In the genomic region with DNA sequence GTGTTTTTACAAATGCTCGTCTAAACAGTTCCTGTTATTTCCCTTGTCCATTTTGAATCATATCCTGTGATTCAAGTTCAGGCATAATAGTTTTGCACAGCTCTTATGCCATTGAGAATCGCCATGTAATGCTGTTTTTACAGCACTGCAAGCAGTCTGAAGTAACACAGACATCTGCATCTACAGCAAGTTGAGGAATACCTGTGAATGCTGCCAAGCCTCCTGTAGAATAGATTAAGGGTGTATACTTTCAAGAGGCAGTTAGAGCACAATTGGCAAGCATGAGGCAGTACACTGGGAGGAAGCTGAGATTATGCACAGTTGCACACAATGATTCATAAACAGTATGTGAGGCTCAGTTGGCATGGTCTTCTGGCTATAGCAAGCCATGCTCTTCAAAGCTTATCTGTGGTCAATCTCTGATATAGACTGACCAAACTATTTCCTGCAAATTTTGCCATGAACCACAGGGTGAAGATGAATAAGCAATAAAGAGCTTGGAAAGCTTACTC, we compare ENCODE assay signal across 11 cellular contexts.
DNase-seq lines count a peak whose midpoint lies in the region; ATAC-seq and TF ChIP-seq lines count a peak whose summit lies in the region.
"Had no signal": no experiment of that assay in that cellular context is flagged by ENCODE, and none has a peak within 500 bp of the region (broad histone marks: within the 10 kb centered on the region; RNA-seq: fewer than 3 reads in every experiment).

No MANE protein-coding gene starts in this region.

- H3K36me3 ChIP-seq in mammary epithelial cell (ENCODE audit: insufficient read depth, low read length) (no peaks in the 10 kb centered on the region), right lobe of liver (no peaks in the 10 kb centered on the region)

- BruUV-seq in mammary epithelial cell (replicated peaks; lab: Mats Ljungman, UMichigan) = no TSS peak

- TF ChIP-seq CTCF in AG09309 (IDR thresholded peaks at IDR 0.05; ENCODE audit: control insufficient read depth, insufficient read depth, low read depth, low read length, missing control alignments) = no peak
- TF ChIP-seq CTCF in mammary epithelial cell (conservative IDR thresholded peaks at IDR 0.05 in 1 of 2, IDR thresholded peaks at IDR 0.05 in 1 of 2; ENCODE audit: extremely low read depth in 1 of 2, insufficient read depth in 1 of 2, low read depth in 1 of 2, low read length in 2 of 2) = no peak
- TF ChIP-seq CTCF in right lobe of liver (IDR thresholded peaks at IDR 0.05) = no peak

- H3K27ac ChIP-seq in mammary epithelial cell (ENCODE audit: insufficient read depth, low read depth, low read length) = peak overlapping the region; percentile 97
- H3K27ac ChIP-seq in right lobe of liver = no peak overlapping the region
- H3K27ac ChIP-seq: parathyroid adenoma had no signal

- H3K79me2 ChIP-seq in mammary epithelial cell (ENCODE audit: insufficient read depth, low read length) = no peaks in the 10 kb centered on the region
- H3K79me2 ChIP-seq: parathyroid adenoma had no signal

- H3K4me3 ChIP-seq in AG09309 (ENCODE audit: control insufficient read depth, low read depth, low read length) (no peak overlapping the region), mammary epithelial cell (replicated peaks in 1 of 3; ENCODE audit: insufficient read depth in 1 of 3, low read depth in 2 of 3, low read length in 3 of 3) (no peak overlapping the region), right lobe of liver (no peak overlapping the region)

- 0% methylated on average over 2 of the region's 2 CpGs for WGBS in mammary epithelial cell (ENCODE audit: low coverage, missing lambda C conversion rate)
- WGBS in right lobe of liver (ENCODE audit: insufficient coverage, low coverage, low lambda C conversion rate, missing lambda C conversion rate) = 26% methylated on average over 2 of the region's 2 CpGs

- no peak overlapping the region for H2AFZ ChIP-seq in mammary epithelial cell (ENCODE audit: low read depth, low read length)
- H2AFZ ChIP-seq: parathyroid adenoma had no signal

- DNase-seq in AG09309 (ENCODE audit: low read depth) = peak; percentile 93
- DNase-seq in LHCN-M2 (ENCODE audit: low read depth) = peak; percentile 90
- peak; percentile 99 for DNase-seq in mammary epithelial cell
- no peak for DNase-seq in right lobe of liver
- DNase-seq in DMS114 treated with DMSO at 0.1 percent for 48 hours (lab: John Stamatoyannopoulos, UW; ENCODE audit: unreplicated experiment) = no peak
- no peak for DNase-seq in posterior cingulate gyrus
- no peak for DNase-seq in SIG-M5 treated with dmso at 0.1 percent for 504 hours (lab: John Stamatoyannopoulos, UW; ENCODE audit: unreplicated experiment)
- DNase-seq: DND-41, Karpas-422 had no signal

- ATAC-seq in right lobe of liver (peak; percentile 41 to 66 (median 54)), HG02938 (IDR thresholded peaks at IDR 0.05; ENCODE audit: unreplicated experiment) (no peak)

- H4K20me1 ChIP-seq in mammary epithelial cell (ENCODE audit: insufficient read depth, low read length) = no peaks in the 10 kb centered on the region

- H3K27me3 ChIP-seq in mammary epithelial cell (ENCODE audit: insufficient read depth, low read length) (no peaks in the 10 kb centered on the region), right lobe of liver (no peaks in the 10 kb centered on the region)

- TF ChIP-seq POLR2A in right lobe of liver (IDR thresholded peaks at IDR 0.05) = no peak

- intact Hi-C loops in mammary epithelial cell (cut with micrococcal nuclease) = loop anchor here (1.0 to 2.0 kb wide), 3 partner anchors 22 to 41 kb away; no protein-coding TSS in a partner anchor
- intact Hi-C loops in right lobe of liver (cut with DNase I) = no loop called here
- intact Hi-C loops in posterior cingulate gyrus (cut with DNase I) = no loop called here

- CTCF ChIA-PET in mammary epithelial cell (lab: Charles Lee; ENCODE audit: low non-redundant PET) = interaction anchor here (0.6 kb wide), 1 partner anchor 886 kb away, joined by 4 read pairs; no protein-coding TSS in a partner anchor

- in situ Hi-C loops in mammary epithelial cell (cut with MboI; ENCODE audit: low sequenced_read_pairs in 2 of 2) = no loop called here

- H3K9me3 ChIP-seq in mammary epithelial cell (replicated peaks; ENCODE audit: insufficient read depth, low read length) = no peaks in the 10 kb centered on the region
- no peaks in the 10 kb centered on the region for H3K9me3 ChIP-seq in right lobe of liver

- H3K4me1 ChIP-seq in mammary epithelial cell (ENCODE audit: insufficient read depth, low read length) (peaks cover 17% of the 10 kb centered on the region), right lobe of liver (no peaks in the 10 kb centered on the region)
- H3K4me1 ChIP-seq: parathyroid adenoma had no signal

- no peak overlapping the region for H3K9ac ChIP-seq in mammary epithelial cell (ENCODE audit: insufficient read depth, low read length)
- H3K9ac ChIP-seq: parathyroid adenoma had no signal

- dilution Hi-C loops in mammary epithelial cell (cut with HindIII; ENCODE audit: low sequenced_read_pairs) = no loop called here

- H3K4me2 ChIP-seq in mammary epithelial cell (ENCODE audit: insufficient read depth, low read depth, low read length) = peak overlapping the region; percentile 28

Comparison
In these comparisons a context has a peak if more than half of its experiments do, and no peak if none do; other contexts are left out.
1. DNase-seq: peak in AG09309 (single experiment), LHCN-M2 (single experiment) and mammary epithelial cell (single experiment); none in right lobe of liver (0 of 3), DMS114 treated with DMSO at 0.1 percent for 48 hours (single experiment), posterior cingulate gyrus (0 of 10) and SIG-M5 treated with dmso at 0.1 percent for 504 hours (single experiment).